In the genomic region with DNA sequence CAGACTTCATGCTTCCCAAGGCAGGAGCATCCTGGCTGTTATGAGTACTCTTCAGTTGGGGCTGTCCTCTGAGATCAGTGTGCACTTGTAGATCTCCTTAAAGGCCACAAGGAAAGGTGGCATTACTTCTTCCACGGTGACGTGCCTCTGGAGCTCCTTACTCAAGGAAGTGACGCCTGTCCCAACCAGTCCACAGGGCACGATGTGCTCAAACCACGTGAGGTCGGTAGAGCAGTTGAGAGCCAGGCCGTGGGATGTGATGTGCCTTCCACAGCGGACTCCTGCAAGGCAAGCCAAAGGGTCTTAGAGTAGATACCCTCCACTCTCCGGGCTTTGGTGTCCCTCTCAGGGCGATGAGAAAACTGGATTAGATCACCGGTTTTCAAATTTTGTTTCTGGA, we compare ENCODE assay signal across 1 cellular context.
TF ChIP-seq lines count a peak whose summit lies in the region.

No MANE protein-coding gene starts in this region.

TF ChIP-seq in GM12878, 131 proteins besides CTCF, POLR2A, EP300 and RAD21 (continued from another document):
- TF ChIP-seq, protein P1, sequence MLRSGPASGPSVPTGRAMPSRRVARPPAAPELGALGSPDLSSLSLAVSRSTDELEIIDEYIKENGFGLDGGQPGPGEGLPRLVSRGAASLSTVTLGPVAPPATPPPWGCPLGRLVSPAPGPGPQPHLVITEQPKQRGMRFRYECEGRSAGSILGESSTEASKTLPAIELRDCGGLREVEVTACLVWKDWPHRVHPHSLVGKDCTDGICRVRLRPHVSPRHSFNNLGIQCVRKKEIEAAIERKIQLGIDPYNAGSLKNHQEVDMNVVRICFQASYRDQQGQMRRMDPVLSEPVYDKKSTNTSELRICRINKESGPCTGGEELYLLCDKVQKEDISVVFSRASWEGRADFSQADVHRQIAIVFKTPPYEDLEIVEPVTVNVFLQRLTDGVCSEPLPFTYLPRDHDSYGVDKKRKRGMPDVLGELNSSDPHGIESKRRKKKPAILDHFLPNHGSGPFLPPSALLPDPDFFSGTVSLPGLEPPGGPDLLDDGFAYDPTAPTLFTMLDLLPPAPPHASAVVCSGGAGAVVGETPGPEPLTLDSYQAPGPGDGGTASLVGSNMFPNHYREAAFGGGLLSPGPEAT (IDR thresholded peaks at IDR 0.05; ENCODE audit: low read depth): no peak
- TF ChIP-seq JUND (IDR thresholded peaks at IDR 0.05; ENCODE audit: low read depth, low read length): no peak
